9 cellular contexts compared by ENCODE assay signal in genomic region chr3:10242182-10243065, GRCh38. TPM values are rescaled to one million over a fixed set of nuclear protein-coding genes. Genes with fewer than 3 reads are reported as not detected.
DNase-seq lines count a peak whose midpoint lies in the region; ATAC-seq, FAIRE-seq and TF ChIP-seq lines count a peak whose summit lies in the region.
"Had no signal": no experiment of that assay in that cellular context is flagged by ENCODE, and none has a peak within 500 bp of the region (broad histone marks: within the 10 kb centered on the region; RNA-seq: fewer than 3 reads in every experiment).

No MANE protein-coding gene starts in this region.

- no peak for TF ChIP-seq POLR2A in suprapubic skin (IDR thresholded peaks at IDR 0.05)

- H3K4me3 Mint-ChIP-seq in activated T-helper 2 cell treated with anti-CD3 and anti-CD28 coated beads, Interferon-gamma antibody, Interleukin-2, Interleukin-4, amounts not matched to agents 10 μg/mL and 5 μg/mL and 100 μg/mL, durations not matched to agents 14 hours and 24 hours and 36 hours (ENCODE audit: low read depth) = peak overlapping the region; percentile 55

- no peaks in the 10 kb centered on the region for H3K27me3 ChIP-seq in BLaER1
- no peaks in the 10 kb centered on the region for H3K27me3 ChIP-seq in thymus (ENCODE audit: control insufficient read depth, insufficient read depth)
- H3K27me3 ChIP-seq in suprapubic skin = no peaks in the 10 kb centered on the region

- peaks cover 62% of the 10 kb centered on the region for H3K36me3 Mint-ChIP-seq in activated T-helper 2 cell treated with anti-CD3 and anti-CD28 coated beads, Interferon-gamma antibody, Interleukin-2, Interleukin-4, amounts not matched to agents 10 μg/mL and 5 μg/mL and 100 μg/mL, durations not matched to agents 14 hours and 24 hours and 36 hours (ENCODE audit: low read depth)
- H3K36me3 Mint-ChIP-seq: brain had no signal

- H3K27me3 Mint-ChIP-seq in activated T-helper 2 cell treated with anti-CD3 and anti-CD28 coated beads, Interferon-gamma antibody, Interleukin-2, Interleukin-4, amounts not matched to agents 10 μg/mL and 5 μg/mL and 100 μg/mL, durations not matched to agents 14 hours and 24 hours and 36 hours (ENCODE audit: low read depth) = no peaks in the 10 kb centered on the region
- H3K27me3 Mint-ChIP-seq: brain had no signal

- H3K27ac ChIP-seq in BLaER1 = peak overlapping the region; percentile 27; the same call in 1 of the 2 replicates
- peak overlapping the region; percentile 90 for H3K27ac ChIP-seq in thymus (ENCODE audit: low read depth)
- H3K27ac ChIP-seq in suprapubic skin = no peak overlapping the region

- ATAC-seq in GM18870 (IDR thresholded peaks at IDR 0.05; ENCODE audit: unreplicated experiment) = no peak

- peak overlapping the region; percentile 45 for H3K4me2 ChIP-seq in BLaER1

- peak overlapping the region; percentile 97 for H3K27ac Mint-ChIP-seq in activated T-helper 2 cell treated with anti-CD3 and anti-CD28 coated beads, Interferon-gamma antibody, Interleukin-2, Interleukin-4, amounts not matched to agents 10 μg/mL and 5 μg/mL and 100 μg/mL, durations not matched to agents 14 hours and 24 hours and 36 hours

- DNase-seq in RCC 7860 (ENCODE audit: low spot score) (peak; percentile 83), mucosa of gallbladder (ENCODE audit: low spot score) (peak; percentile 49), HuH-7.5 (ENCODE audit: low spot score) (no peak), suprapubic skin (ENCODE audit: low spot score in 2 of 2) (no peak)
- DNase-seq in activated T-helper 2 cell treated with anti-CD3 and anti-CD28 coated beads, Interferon-gamma antibody, Interleukin-2, Interleukin-4, amounts not matched to agents 10 μg/mL and 5 μg/mL and 100 μg/mL, durations not matched to agents 14 hours and 24 hours and 36 hours (ENCODE audit: low spot score) = peak; percentile 85

- WGBS in thymus = 44% methylated on average over 7 of the region's 7 CpGs
- WGBS in suprapubic skin = 65% methylated on average over 7 of the region's 7 CpGs

- no peak overlapping the region; the same call in 1 of the 2 replicates for H3K9ac ChIP-seq in BLaER1

- H3K4me3 ChIP-seq in BLaER1 = no peak overlapping the region
- H3K4me3 ChIP-seq in thymus (ENCODE audit: low read length) = no peak overlapping the region
- no peak overlapping the region for H3K4me3 ChIP-seq in suprapubic skin

- peaks cover 24% of the 10 kb centered on the region for H3K36me3 ChIP-seq in BLaER1
- H3K36me3 ChIP-seq in thymus (ENCODE audit: control insufficient read depth, insufficient read depth) = peaks cover 8% of the 10 kb centered on the region
- peaks cover 4% of the 10 kb centered on the region for H3K36me3 ChIP-seq in suprapubic skin

- H3K9me3 ChIP-seq in BLaER1 (peaks cover 26% of the 10 kb centered on the region), thymus (ENCODE audit: control insufficient read depth) (no peaks in the 10 kb centered on the region), suprapubic skin (peaks cover 6% of the 10 kb centered on the region)

- H3K9me3 Mint-ChIP-seq in activated T-helper 2 cell treated with anti-CD3 and anti-CD28 coated beads, Interferon-gamma antibody, Interleukin-2, Interleukin-4, amounts not matched to agents 10 μg/mL and 5 μg/mL and 100 μg/mL, durations not matched to agents 14 hours and 24 hours and 36 hours = peaks cover 36% of the 10 kb centered on the region

- peaks cover 53% of the 10 kb centered on the region for H3K4me1 Mint-ChIP-seq in activated T-helper 2 cell treated with anti-CD3 and anti-CD28 coated beads, Interferon-gamma antibody, Interleukin-2, Interleukin-4, amounts not matched to agents 10 μg/mL and 5 μg/mL and 100 μg/mL, durations not matched to agents 14 hours and 24 hours and 36 hours (ENCODE audit: low read depth)
- H3K4me1 Mint-ChIP-seq: brain had no signal

- no peak for TF ChIP-seq EP300 in suprapubic skin (IDR thresholded peaks at IDR 0.05)

- H3K4me1 ChIP-seq in BLaER1 (peaks cover 22% of the 10 kb centered on the region), thymus (ENCODE audit: control insufficient read depth, insufficient read depth, low read length) (peaks cover 30% of the 10 kb centered on the region), suprapubic skin (peaks cover under 1% of the 10 kb centered on the region)

- intact Hi-C loops in activated T-helper 2 cell treated with anti-CD3 and anti-CD28 coated beads, Interferon-gamma antibody, Interleukin-2, Interleukin-4, amounts not matched to agents 10 μg/mL and 5 μg/mL and 100 μg/mL, durations not matched to agents 14 hours and 24 hours and 36 hours (cut with micrococcal nuclease) = loop anchor here (1.0 to 10.0 kb wide), 4 partner anchors 8 to 448 kb away; partner anchors contain the start of genes ARPC4 and TADA3

- FAIRE-seq in RCC 7860 (lab: Jason Lieb, UNC) = peak; percentile 77

- no peak for TF ChIP-seq CTCF in suprapubic skin (IDR thresholded peaks at IDR 0.05)

- no peaks in the 10 kb centered on the region for H4K20me1 ChIP-seq in BLaER1

RNA-seq across cellular contexts. Expression of gene TATDN2, which starts 5.8 kb away (rescaled TPM):
- total RNA-seq in activated T-helper 2 cell treated with anti-CD3 and anti-CD28 coated beads, Interferon-gamma antibody, Interleukin-2, Interleukin-4, amounts not matched to agents 10 μg/mL and 5 μg/mL and 100 μg/mL, durations not matched to agents 14 hours and 24 hours and 36 hours = 64.9 and 65.6 TPM in 2 replicates
- total RNA-seq in mucosa of gallbladder = 39.1 TPM
- 24.4 TPM for polyA plus RNA-seq in thymus
- total RNA-seq in suprapubic skin = 10 to 100 TPM; 22.1 to 33.7 (median 26.3) TPM

RNA-seq across cellular contexts. Expression of gene GHRL, which starts 50.3 kb away (rescaled TPM):
- 0.98 and 2.1 TPM in 2 replicates for total RNA-seq in activated T-helper 2 cell treated with anti-CD3 and anti-CD28 coated beads, Interferon-gamma antibody, Interleukin-2, Interleukin-4, amounts not matched to agents 10 μg/mL and 5 μg/mL and 100 μg/mL, durations not matched to agents 14 hours and 24 hours and 36 hours
- total RNA-seq in mucosa of gallbladder = 2.2 TPM
- polyA plus RNA-seq in thymus = 3.7 TPM
- under 1 TPM in 1 of 4 donors, not detected in 3; 0.80 TPM for total RNA-seq in suprapubic skin

Comparison
In these comparisons a context has a peak if more than half of its experiments do, and no peak if none do; other contexts are left out.
1. DNase-seq: peak in RCC 7860 (single experiment), activated T-helper 2 cell treated with anti-CD3 and anti-CD28 coated beads, Interferon-gamma antibody, Interleukin-2, Interleukin-4, amounts not matched to agents 10 μg/mL and 5 μg/mL and 100 μg/mL, durations not matched to agents 14 hours and 24 hours and 36 hours (single experiment) and mucosa of gallbladder (single experiment); none in HuH-7.5 (single experiment) and suprapubic skin (0 of 2).